In genomic region chr13:79271616-79272015, GRCh38 we compare ENCODE assay signal across 18 cellular contexts.
DNase-seq lines count a peak whose midpoint lies in the region; ATAC-seq, FAIRE-seq and TF ChIP-seq lines count a peak whose summit lies in the region.
"Had no signal": no experiment of that assay in that cellular context is flagged by ENCODE, and none has a peak within 500 bp of the region (broad histone marks: within the 10 kb centered on the region; RNA-seq: fewer than 3 reads in every experiment).

No MANE protein-coding gene starts in this region.

- H3K9ac ChIP-seq in H1 (replicated peaks in 1 of 4; ENCODE audit: extremely low read depth in 1 of 4, low read depth in 3 of 4, low read length in 3 of 4) (no peak overlapping the region), mesendoderm (ENCODE audit: low read length) (no peak overlapping the region)
- H3K9ac ChIP-seq: BLaER1 treated with 17β-estradiol and CSF1 and Interleukin-3, amounts not matched to agents 10 nM and 100 nM had no signal

- no peak overlapping the region for H4K8ac ChIP-seq in H1 (ENCODE audit: extremely low read depth, insufficient read depth, low read length)
- no peak overlapping the region for H4K8ac ChIP-seq in mesendoderm (ENCODE audit: low read depth, low read length)

- 79% methylated on average over 1 of the region's 1 CpG; no CpG with 5 or more reads in 1 of the 2 experiments for WGBS in H1 (ENCODE audit: extremely low coverage in 1 of 2, insufficient coverage in 1 of 2, insufficient read length in 1 of 2, insufficient replicate concordance in 2 of 2, low coverage in 1 of 2, low lambda C conversion rate in 2 of 2, missing lambda C conversion rate in 1 of 2), 2 experiments
- no CpG with 5 or more reads among the region's 1 CpG for WGBS in mesendoderm (ENCODE audit: extremely low coverage, insufficient coverage, low lambda C conversion rate)

- no peaks in the 10 kb centered on the region for H3K36me3 ChIP-seq in GM23338 (ENCODE audit: insufficient read depth)
- peaks cover 0 to 4% (median 2%) of the 10 kb centered on the region in 4 experiments; a peak in 3 of 8 replicates for H3K36me3 ChIP-seq in H1 (ENCODE audit: control insufficient read depth in 2 of 4, insufficient read depth in 4 of 4, low read length in 3 of 4)
- no peaks in the 10 kb centered on the region for H3K36me3 ChIP-seq in mesendoderm (ENCODE audit: control insufficient read depth, insufficient read depth, low read length)
- no peaks in the 10 kb centered on the region for H3K36me3 ChIP-seq in PC-9 (ENCODE audit: low read depth)
- H3K36me3 ChIP-seq in CD8-positive, alpha-beta memory T cell (ENCODE audit: insufficient read depth, low read length) = no peaks in the 10 kb centered on the region
- H3K36me3 ChIP-seq: BLaER1 treated with 17β-estradiol and CSF1 and Interleukin-3, amounts not matched to agents 10 nM and 100 nM had no signal

- no peak overlapping the region for H4K91ac ChIP-seq in H1 (replicated peaks; ENCODE audit: insufficient read length, low read length)

- no peaks in the 10 kb centered on the region for H3F3A ChIP-seq in GM23338 (replicated peaks; ENCODE audit: low read depth)
- H3F3A ChIP-seq in PC-9 (ENCODE audit: insufficient read depth, low read depth) = no peaks in the 10 kb centered on the region

- H3K4me1 ChIP-seq in GM23338 (ENCODE audit: insufficient read depth) (peaks cover 20% of the 10 kb centered on the region), H1 (replicated peaks in 1 of 4; ENCODE audit: control insufficient read depth in 3 of 4, insufficient read depth in 4 of 4, low read length in 3 of 4) (peaks cover 0 to 4% (median 2%) of the 10 kb centered on the region in 4 experiments; a peak in 2 of 7 replicates), mesendoderm (ENCODE audit: control insufficient read depth, low read depth, low read length) (no peaks in the 10 kb centered on the region), PC-9 (replicated peaks; ENCODE audit: insufficient read depth) (no peaks in the 10 kb centered on the region)
- no peaks in the 10 kb centered on the region for H3K4me1 ChIP-seq in CD8-positive, alpha-beta memory T cell (ENCODE audit: insufficient read depth, low read length)
- H3K4me1 ChIP-seq: BLaER1 treated with 17β-estradiol and CSF1 and Interleukin-3, amounts not matched to agents 10 nM and 100 nM had no signal

- no peak for DNase-seq in GM23338 (ENCODE audit: low spot score)
- peak; percentile 91 for DNase-seq in NCI-H82 (lab: John Stamatoyannopoulos, UW)
- no peak for DNase-seq in H1 (ENCODE audit: low read depth in 1 of 2, low spot score in 2 of 2)
- DNase-seq in mesendoderm = peak; percentile 23
- no peak for DNase-seq in PC-9
- no peak for DNase-seq in cerebellum (ENCODE audit: low spot score)
- DNase-seq in CD8-positive, alpha-beta memory T cell = no peak
- DNase-seq: CD8-positive, alpha-beta T cell; COR-L47; GF-D8; HCEC 1CT; HFFc6; KBM-7 had no signal

- no peak overlapping the region for H3K14ac ChIP-seq in H1 (ENCODE audit: insufficient read length)

- peaks cover 23% of the 10 kb centered on the region for H3K4me1 Mint-ChIP-seq in GM23338
- H3K4me1 Mint-ChIP-seq in CD8-positive, alpha-beta memory T cell = no peaks in the 10 kb centered on the region
- H3K4me1 Mint-ChIP-seq: B cell, IgD-negative memory B cell had no signal

- H3K4ac ChIP-seq in H1 (replicated peaks; ENCODE audit: insufficient read length, low read depth, low read length) (no peak overlapping the region), mesendoderm (ENCODE audit: low read depth, low read length) (no peak overlapping the region)

- FAIRE-seq in H1 (lab: Jason Lieb, UNC) = no peak
- FAIRE-seq: HTR-8/SVneo had no signal

- POLR2A ChIA-PET in H1 (lab: Charles Lee; ENCODE audit: partially characterized antibody) = no interaction called here
- POLR2A ChIA-PET in PC-9 (lab: Charles Lee; ENCODE audit: unreplicated experiment) = no interaction called here
- POLR2A ChIA-PET in CD8-positive, alpha-beta memory T cell (lab: Charles Lee) = no interaction called here

- H3K27ac Mint-ChIP-seq in GM23338 = no peak overlapping the region
- no peak overlapping the region for H3K27ac Mint-ChIP-seq in CD8-positive, alpha-beta memory T cell
- H3K27ac Mint-ChIP-seq: B cell; CD8-positive, alpha-beta T cell; HFFc6; IgD-negative memory B cell had no signal

- H3K79me1 ChIP-seq in H1 (ENCODE audit: low read depth, low read length) (no peaks in the 10 kb centered on the region), mesendoderm (ENCODE audit: low read length) (no peaks in the 10 kb centered on the region)

- no peak for TF ChIP-seq POLR2A in H1 (IDR thresholded peaks at IDR 0.05; ENCODE audit: control extremely low read depth in 1 of 2, low read depth in 2 of 2, low read length in 2 of 2)

- no peak for TF ChIP-seq RAD21 in H1 (IDR thresholded peaks at IDR 0.05 in 1 of 2, conservative IDR thresholded peaks at IDR 0.05 in 1 of 2; ENCODE audit: low read depth in 2 of 2, low read length in 2 of 2)

- H2BK15ac ChIP-seq in H1 (ENCODE audit: low read length) = no peak overlapping the region
- no peak overlapping the region for H2BK15ac ChIP-seq in mesendoderm (replicated peaks; ENCODE audit: low read depth)

- H3K79me2 ChIP-seq in GM23338 (replicated peaks; ENCODE audit: insufficient read depth) = no peaks in the 10 kb centered on the region
- no peaks in the 10 kb centered on the region for H3K79me2 ChIP-seq in H1 (ENCODE audit: control insufficient read depth in 1 of 2, insufficient read depth in 2 of 2, low read length in 2 of 2)
- H3K79me2 ChIP-seq in mesendoderm (ENCODE audit: control insufficient read depth, insufficient read depth, low read length) = no peaks in the 10 kb centered on the region
- no peaks in the 10 kb centered on the region for H3K79me2 ChIP-seq in PC-9 (ENCODE audit: low read depth)

- H3K18ac ChIP-seq in H1 (ENCODE audit: extremely low read depth, low read length) = no peak overlapping the region
- peak overlapping the region; percentile 80 for H3K18ac ChIP-seq in mesendoderm (ENCODE audit: low read length)

- H2BK20ac ChIP-seq in H1 (ENCODE audit: low read length) = no peak overlapping the region

- H3K4me3 ChIP-seq in GM23338 = no peak overlapping the region
- no peak overlapping the region for H3K4me3 ChIP-seq in H1 (ENCODE audit: extremely low read depth in 1 of 4, insufficient read depth in 2 of 4, low read depth in 3 of 4, low read length in 4 of 4)
- H3K4me3 ChIP-seq in mesendoderm (ENCODE audit: low read length) = no peak overlapping the region
- no peak overlapping the region for H3K4me3 ChIP-seq in PC-9
- H3K4me3 ChIP-seq in CD8-positive, alpha-beta memory T cell (ENCODE audit: low read length) = no peak overlapping the region
- H3K4me3 ChIP-seq: BLaER1 treated with 17β-estradiol and CSF1 and Interleukin-3, amounts not matched to agents 10 nM and 100 nM had no signal

- H3K27me3 ChIP-seq in GM23338 (ENCODE audit: insufficient read depth) (no peaks in the 10 kb centered on the region), H1 (replicated peaks in 1 of 4; ENCODE audit: control insufficient read depth in 3 of 4, extremely low read depth in 1 of 4, insufficient read depth in 3 of 4, low read length in 3 of 4) (no peaks in the 10 kb centered on the region), mesendoderm (ENCODE audit: insufficient read depth, low read length, poor library complexity) (no peaks in the 10 kb centered on the region), PC-9 (ENCODE audit: insufficient read depth, low read depth) (no peaks in the 10 kb centered on the region)
- no peaks in the 10 kb centered on the region for H3K27me3 ChIP-seq in CD8-positive, alpha-beta memory T cell (ENCODE audit: insufficient read depth, low read length, poor library complexity, severe bottlenecking)
- H3K27me3 ChIP-seq: BLaER1 treated with 17β-estradiol and CSF1 and Interleukin-3, amounts not matched to agents 10 nM and 100 nM had no signal

- TF ChIP-seq CTCF in GM23338 (conservative IDR thresholded peaks at IDR 0.05; ENCODE audit: low read depth in 2 of 2) = no peak
- no peak for TF ChIP-seq CTCF in H1 (IDR thresholded peaks at IDR 0.05; ENCODE audit: control extremely low read depth in 1 of 3, insufficient read depth in 1 of 3, low read depth in 1 of 3, low read length in 3 of 3)
- no peak for TF ChIP-seq CTCF in PC-9 (conservative IDR thresholded peaks at IDR 0.05)

- peaks cover 3% of the 10 kb centered on the region for H3K27me3 Mint-ChIP-seq in GM23338 (ENCODE audit: insufficient read depth, low read depth, poor library complexity)
- H3K27me3 Mint-ChIP-seq in CD8-positive, alpha-beta memory T cell = peaks cover 8 to 19% of the 10 kb centered on the region in 2 donors

- no peaks in the 10 kb centered on the region for H3K9me2 ChIP-seq in GM23338 (ENCODE audit: insufficient read depth)
- H3K9me2 ChIP-seq in PC-9 (ENCODE audit: insufficient read depth) = no peaks in the 10 kb centered on the region

- no peak for ATAC-seq in GM23338
- ATAC-seq in HG02970 (IDR thresholded peaks at IDR 0.05; ENCODE audit: low FRiP score, unreplicated experiment) = no peak
- ATAC-seq: CD8-positive, alpha-beta T cell had no signal

- intact Hi-C loops in PC-9 (cut with micrococcal nuclease; ENCODE audit: unreplicated experiment) = no loop called here

- H2BK5ac ChIP-seq in H1 (ENCODE audit: low read depth, low read length) = peak overlapping the region; percentile 72; the same call in 1 of the 2 replicates
- no peak overlapping the region for H2BK5ac ChIP-seq in mesendoderm (ENCODE audit: low read length)

- H4K5ac ChIP-seq in H1 (ENCODE audit: insufficient read length, low read depth, low read length) (no peak overlapping the region), mesendoderm (ENCODE audit: low read length) (no peak overlapping the region)

- TF ChIP-seq EP300 in H1 (IDR thresholded peaks at IDR 0.05; ENCODE audit: borderline replicate concordance in 1 of 2, low read depth in 2 of 2, low read length in 2 of 2) = no peak

- CTCF ChIA-PET in H1 (lab: Charles Lee; ENCODE audit: partially characterized antibody) (interaction anchor here (1.1 kb wide), 1 partner anchor 120 kb away, joined by 3 read pairs; no protein-coding TSS in a partner anchor), PC-9 (lab: Charles Lee) (no interaction called here)
- CTCF ChIA-PET in CD8-positive, alpha-beta memory T cell (lab: Charles Lee) = no interaction called here

- BruUV-seq in PC-9 (replicated peaks; lab: Mats Ljungman, UMichigan) = no TSS peak

- peaks cover 44% of the 10 kb centered on the region for H3K36me3 Mint-ChIP-seq in GM23338 (ENCODE audit: low read depth)
- H3K36me3 Mint-ChIP-seq in CD8-positive, alpha-beta memory T cell = no peaks in the 10 kb centered on the region
- H3K36me3 Mint-ChIP-seq: CD8-positive, alpha-beta T cell had no signal

- H3K4me2 ChIP-seq in GM23338 (0 out of 2 replicates have a peak overlapping the region, but pooled peaks have one; percentile 0), H1 (ENCODE audit: insufficient read depth in 1 of 2, low read depth in 2 of 2, low read length in 2 of 2) (no peak overlapping the region), mesendoderm (ENCODE audit: low read length) (no peak overlapping the region), PC-9 (no peak overlapping the region)
- H3K4me2 ChIP-seq: BLaER1 treated with 17β-estradiol and CSF1 and Interleukin-3, amounts not matched to agents 10 nM and 100 nM had no signal

- no peak overlapping the region for H3K4me3 Mint-ChIP-seq in GM23338
- no peak overlapping the region for H3K4me3 Mint-ChIP-seq in CD8-positive, alpha-beta memory T cell
- H3K4me3 Mint-ChIP-seq: B cell; CD8-positive, alpha-beta T cell; HFFc6; IgD-negative memory B cell had no signal

- no peaks in the 10 kb centered on the region for H3K23me2 ChIP-seq in H1 (ENCODE audit: low read depth, low read length)

- H2AFZ ChIP-seq in GM23338 = no peak overlapping the region
- H2AFZ ChIP-seq in H1 (ENCODE audit: low read length) = no peak overlapping the region
- no peak overlapping the region for H2AFZ ChIP-seq in PC-9

- H3K56ac ChIP-seq in H1 (replicated peaks; ENCODE audit: insufficient read length, low read depth, low read length) (no peak overlapping the region), mesendoderm (ENCODE audit: low read length) (no peak overlapping the region)

- H2BK120ac ChIP-seq in H1 (replicated peaks; ENCODE audit: low read depth, low read length) (no peak overlapping the region), mesendoderm (ENCODE audit: low read depth, low read length) (no peak overlapping the region)

- H4K20me1 ChIP-seq in GM23338 (replicated peaks; ENCODE audit: insufficient read depth) (no peaks in the 10 kb centered on the region), H1 (replicated peaks in 1 of 2; ENCODE audit: control insufficient read depth in 1 of 2, insufficient read depth in 2 of 2, low read length in 2 of 2) (no peaks in the 10 kb centered on the region), PC-9 (ENCODE audit: insufficient read depth) (no peaks in the 10 kb centered on the region)
- H4K20me1 ChIP-seq: BLaER1 treated with 17β-estradiol and CSF1 and Interleukin-3, amounts not matched to agents 10 nM and 100 nM had no signal

- peaks cover 45% of the 10 kb centered on the region for H3K9me3 Mint-ChIP-seq in GM23338
- peaks cover 0 to 3% (median 0%) of the 10 kb centered on the region in 5 donors for H3K9me3 Mint-ChIP-seq in CD8-positive, alpha-beta memory T cell
- H3K9me3 Mint-ChIP-seq: HFFc6 had no signal

- no peak overlapping the region for H2BK12ac ChIP-seq in H1 (ENCODE audit: low read depth, low read length)

- no peak overlapping the region for H3K23ac ChIP-seq in H1 (ENCODE audit: insufficient read length)
- no peak overlapping the region for H3K23ac ChIP-seq in mesendoderm (ENCODE audit: low read length)

- H2AK5ac ChIP-seq in H1 (ENCODE audit: low read depth, low read length) (no peak overlapping the region), mesendoderm (ENCODE audit: low read length) (no peak overlapping the region)

- H3K9me3 ChIP-seq in H1 (ENCODE audit: insufficient read depth in 2 of 2, low read depth in 1 of 2, low read length in 1 of 2) = peaks cover 8 to 10% of the 10 kb centered on the region in 2 experiments; a peak in 2 of 4 replicates
- H3K9me3 ChIP-seq in PC-9 (ENCODE audit: insufficient read depth, low read depth) = no peaks in the 10 kb centered on the region
- H3K9me3 ChIP-seq in CD8-positive, alpha-beta memory T cell (ENCODE audit: low read length) = no peaks in the 10 kb centered on the region
- H3K9me3 ChIP-seq: BLaER1 treated with 17β-estradiol and CSF1 and Interleukin-3, amounts not matched to agents 10 nM and 100 nM had no signal

- no peak overlapping the region for H3K27ac ChIP-seq in GM23338 (ENCODE audit: low read depth)
- H3K27ac ChIP-seq in H1 (ENCODE audit: low read depth, low read length) = no peak overlapping the region
- no peak overlapping the region for H3K27ac ChIP-seq in mesendoderm (ENCODE audit: low read depth, low read length)
- no peak overlapping the region for H3K27ac ChIP-seq in PC-9
- no peak overlapping the region for H3K27ac ChIP-seq in CD8-positive, alpha-beta memory T cell (ENCODE audit: low read depth, low read length)
- H3K27ac ChIP-seq: BLaER1 treated with 17β-estradiol and CSF1 and Interleukin-3, amounts not matched to agents 10 nM and 100 nM had no signal

Comparison
In these comparisons a context has a peak if more than half of its experiments do, and no peak if none do; other contexts are left out.
1. DNase-seq: peak in NCI-H82 (single experiment) and mesendoderm (single experiment); none in GM23338 (single experiment), H1 (0 of 2), PC-9 (0 of 2), cerebellum (single experiment) and CD8-positive, alpha-beta memory T cell (0 of 5).